1 cellular context compared by ENCODE assay signal in genomic region chr11:93248602-93249001, GRCh38.
TF ChIP-seq lines count a peak whose summit lies in the region.

No MANE protein-coding gene starts in this region.

TF ChIP-seq in SK-N-SH, 30 proteins besides CTCF, POLR2A, EP300 and RAD21 (continued from another document):
- TF ChIP-seq USF2 (IDR thresholded peaks at IDR 0.05; ENCODE audit: borderline replicate concordance, low read depth, low read length) (no peak), REST (IDR thresholded peaks at IDR 0.05; ENCODE audit: low read depth, low read length) (no peak), NFIC (IDR thresholded peaks at IDR 0.05; ENCODE audit: borderline replicate concordance) (no peak), RXRA (IDR thresholded peaks at IDR 0.05; ENCODE audit: borderline replicate concordance, low read depth) (no peak), TAF1 (IDR thresholded peaks at IDR 0.05; ENCODE audit: borderline replicate concordance, low read depth, low read length) (no peak), MEF2A (IDR thresholded peaks at IDR 0.05; ENCODE audit: borderline replicate concordance, low read depth) (no peak)
